Comparison of ENCODE assay signal across 15 cellular contexts in the genomic region with DNA sequence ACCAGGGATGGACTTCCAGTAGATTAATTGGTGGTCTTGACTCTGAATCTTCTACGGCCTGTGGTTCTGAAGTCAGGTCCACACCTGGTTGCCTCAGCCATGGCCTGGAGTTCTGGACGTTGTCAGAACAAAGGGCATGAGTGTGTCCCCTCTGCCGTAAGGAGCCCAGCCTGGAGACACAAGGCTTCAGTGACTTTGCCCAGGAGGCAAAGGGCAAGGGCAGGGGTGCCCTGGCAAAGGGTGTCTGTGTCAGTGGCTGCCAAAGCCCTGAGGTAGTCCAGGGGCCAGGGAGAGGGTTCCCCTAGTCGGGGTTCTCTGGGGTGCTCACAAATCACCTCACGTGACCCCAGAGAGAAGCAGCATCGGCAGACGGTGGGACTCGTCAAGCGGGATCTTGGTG.
DNase-seq lines count a peak whose midpoint lies in the region; ATAC-seq and TF ChIP-seq lines count a peak whose summit lies in the region.
"Had no signal": no experiment of that assay in that cellular context is flagged by ENCODE, and none has a peak within 500 bp of the region (broad histone marks: within the 10 kb centered on the region; RNA-seq: fewer than 3 reads in every experiment).

No MANE protein-coding gene starts in this region.

- H3K4me2 ChIP-seq in H9 (ENCODE audit: insufficient read depth, insufficient read length, low read length): no peak overlapping the region
- H3K4me2 ChIP-seq in Karpas-422 (ENCODE audit: low read depth, low read length, poor library complexity, severe bottlenecking): peak overlapping the region; percentile 69
- no peak overlapping the region for H3K4me2 ChIP-seq in mesenchymal stem cell (ENCODE audit: low read length, poor library complexity, severe bottlenecking)

- H3K27me3 ChIP-seq in H9 (ENCODE audit: insufficient read depth, low read length) (no peaks in the 10 kb centered on the region), Karpas-422 (ENCODE audit: low read length) (no peaks in the 10 kb centered on the region), mesenchymal stem cell (ENCODE audit: control insufficient read depth in 1 of 2, insufficient read depth in 1 of 2, low read length in 2 of 2) (peaks cover 11 to 18% of the 10 kb centered on the region in 2 experiments), upper lobe of right lung (no peaks in the 10 kb centered on the region)
- H3K27me3 ChIP-seq: BE2C had no signal

- H3K4me3 ChIP-seq in Karpas-422 (ENCODE audit: low read length) (no peak overlapping the region), mesenchymal stem cell (ENCODE audit: insufficient read depth in 1 of 2, low read depth in 1 of 2, low read length in 2 of 2) (no peak overlapping the region), upper lobe of right lung (no peak overlapping the region)
- H3K4me3 ChIP-seq: GM23248 had no signal

- H3K36me3 Mint-ChIP-seq in H9 (ENCODE audit: insufficient read depth in 1 of 3, low read depth in 3 of 3): peaks cover 0 to 13% (median 4%) of the 10 kb centered on the region in 3 experiments; a peak in 5 of 7 replicates
- H3K36me3 Mint-ChIP-seq: CD4-positive, alpha-beta memory T cell had no signal

- H3K4me3 Mint-ChIP-seq in H9: no peak overlapping the region
- H3K4me3 Mint-ChIP-seq: CD4-positive, alpha-beta memory T cell had no signal

- H3K4me1 ChIP-seq in H9 (ENCODE audit: insufficient read depth, low read length) (no peaks in the 10 kb centered on the region), Karpas-422 (ENCODE audit: low read length) (peaks cover 52% of the 10 kb centered on the region), mesenchymal stem cell (ENCODE audit: control insufficient read depth, insufficient read depth, low read depth, low read length) (no peaks in the 10 kb centered on the region), upper lobe of right lung (no peaks in the 10 kb centered on the region)
- H3K4me1 ChIP-seq: BE2C had no signal

- H3K27ac ChIP-seq in H9 (ENCODE audit: insufficient read length, low read depth, low read length): no peak overlapping the region
- no peak overlapping the region for H3K27ac ChIP-seq in Karpas-422 (ENCODE audit: low read length)
- H3K27ac ChIP-seq in mesenchymal stem cell (ENCODE audit: low read length, poor library complexity, severe bottlenecking): no peak overlapping the region
- no peak overlapping the region for H3K27ac ChIP-seq in upper lobe of right lung
- H3K27ac ChIP-seq: C4-2B, GM23248 had no signal

- TF ChIP-seq CTCF in H9 (conservative IDR thresholded peaks at IDR 0.05): no peak
- TF ChIP-seq CTCF in upper lobe of right lung (IDR thresholded peaks at IDR 0.05): no peak

- peak; percentile 13 for DNase-seq in H9
- no peak for DNase-seq in Karpas-422
- DNase-seq in mesenchymal stem cell: no peak
- DNase-seq in upper lobe of right lung: peak; percentile 37
- DNase-seq in AG08396 (ENCODE audit: low spot score): no peak
- no peak for DNase-seq in midbrain (lab: John Stamatoyannopoulos, UW)
- DNase-seq: BE2C; CD4-positive, alpha-beta memory T cell; COR-L47; DMS153; DMS79 treated with DMSO at 0.1 percent for 48 hours; EL; GM23248 had no signal

- H3K79me1 ChIP-seq in H9 (ENCODE audit: insufficient read depth, low read depth, low read length, poor library complexity, severe bottlenecking): no peaks in the 10 kb centered on the region
- H3K79me1 ChIP-seq in mesenchymal stem cell (replicated peaks; ENCODE audit: low read length, poor library complexity, severe bottlenecking): no peaks in the 10 kb centered on the region

- H3K4me1 Mint-ChIP-seq in H9: no peaks in the 10 kb centered on the region
- H3K4me1 Mint-ChIP-seq: CD4-positive, alpha-beta memory T cell had no signal

- H3K23ac ChIP-seq in H9 (ENCODE audit: insufficient read length, low read depth, low read length) (no peak overlapping the region), mesenchymal stem cell (ENCODE audit: low read length in 2 of 2) (no peak overlapping the region)

- H3K9me2 ChIP-seq in Karpas-422 (replicated peaks; ENCODE audit: insufficient read depth, low read length): no peaks in the 10 kb centered on the region

- no peak overlapping the region for H3K4ac ChIP-seq in H9 (ENCODE audit: low read depth, low read length)
- peak overlapping the region in 1 of 2 experiments; percentile 24 for H3K4ac ChIP-seq in mesenchymal stem cell (ENCODE audit: low read depth in 1 of 2, low read length in 2 of 2)

- H3K9ac ChIP-seq in H9 (ENCODE audit: extremely low read depth, insufficient read length, low read length) (no peak overlapping the region), Karpas-422 (ENCODE audit: low read length) (no peak overlapping the region), mesenchymal stem cell (ENCODE audit: low read length) (no peak overlapping the region)
- H3K9ac ChIP-seq: GM23248 had no signal

- no peak overlapping the region for H3K27ac Mint-ChIP-seq in H9
- H3K27ac Mint-ChIP-seq: CD4-positive, alpha-beta memory T cell had no signal

- H2AK5ac ChIP-seq in H9 (ENCODE audit: insufficient read length, low read length): no peak overlapping the region
- no peak overlapping the region for H2AK5ac ChIP-seq in mesenchymal stem cell (ENCODE audit: low read length, severe bottlenecking)

- H2AFZ ChIP-seq in H9 (ENCODE audit: low read length): no peak overlapping the region
- H2AFZ ChIP-seq in Karpas-422 (ENCODE audit: low read length): no peak overlapping the region
- no peak overlapping the region for H2AFZ ChIP-seq in mesenchymal stem cell (ENCODE audit: low read depth, low read length)
- H2AFZ ChIP-seq: GM23248 had no signal

- H3K9me3 Mint-ChIP-seq in H9: peaks cover 26 to 27% of the 10 kb centered on the region in 2 experiments

- H4K8ac ChIP-seq in H9 (replicated peaks; ENCODE audit: insufficient read length, low read depth, low read length) (no peak overlapping the region), mesenchymal stem cell (ENCODE audit: low read length) (peak overlapping the region; percentile 27)

- H2BK12ac ChIP-seq in H9 (ENCODE audit: insufficient read length, low read depth, low read length) (no peak overlapping the region), mesenchymal stem cell (ENCODE audit: low read length in 2 of 2) (no peak overlapping the region)

- H2BK120ac ChIP-seq in H9 (ENCODE audit: low read depth, low read length, poor library complexity, severe bottlenecking) (no peak overlapping the region), mesenchymal stem cell (ENCODE audit: low read depth, low read length) (no peak overlapping the region)

- intact Hi-C loops in upper lobe of right lung (cut with DNase I): no loop called here

- H3K27me3 Mint-ChIP-seq in H9 (ENCODE audit: low read depth): peaks cover 13% of the 10 kb centered on the region

- H4K91ac ChIP-seq in H9 (ENCODE audit: insufficient read length, low read depth, low read length): no peak overlapping the region
- no peak overlapping the region for H4K91ac ChIP-seq in mesenchymal stem cell (ENCODE audit: low read length)

- H3K56ac ChIP-seq in H9 (ENCODE audit: insufficient read length, low read depth, low read length): no peak overlapping the region

- H3K14ac ChIP-seq in H9 (ENCODE audit: insufficient read depth, low read length): peak overlapping the region; percentile 35; the same call in 1 of the 2 replicates
- H3K14ac ChIP-seq in mesenchymal stem cell (ENCODE audit: low read length in 2 of 2): no peak overlapping the region

- no peaks in the 10 kb centered on the region for H3K36me3 ChIP-seq in Karpas-422 (ENCODE audit: insufficient read depth, low read length)
- H3K36me3 ChIP-seq in mesenchymal stem cell (ENCODE audit: control insufficient read depth in 1 of 2, insufficient read depth in 2 of 2, low read depth in 1 of 2, low read length in 2 of 2): no peaks in the 10 kb centered on the region
- no peaks in the 10 kb centered on the region for H3K36me3 ChIP-seq in upper lobe of right lung
- H3K36me3 ChIP-seq: BE2C had no signal

- ATAC-seq in upper lobe of right lung (peak; percentile 10), GM21576 (IDR thresholded peaks at IDR 0.05; ENCODE audit: unreplicated experiment) (no peak)

- no peak overlapping the region for H2BK20ac ChIP-seq in H9 (ENCODE audit: low read depth, low read length, poor library complexity, severe bottlenecking)

- no peaks in the 10 kb centered on the region for H3K79me2 ChIP-seq in H9 (ENCODE audit: insufficient read depth, low read length)
- no peaks in the 10 kb centered on the region for H3K79me2 ChIP-seq in Karpas-422 (ENCODE audit: low read length)

- H4K20me1 ChIP-seq in H9 (ENCODE audit: control insufficient read depth, insufficient read depth, insufficient read length) (no peaks in the 10 kb centered on the region), Karpas-422 (ENCODE audit: insufficient read depth, low read depth, low read length) (no peaks in the 10 kb centered on the region)

- no peak overlapping the region for H4K5ac ChIP-seq in H9 (ENCODE audit: insufficient read length, low read depth, low read length)

- WGBS in H9 (ENCODE audit: extremely low coverage, insufficient read length, low lambda C conversion rate): no CpG with 5 or more reads among the region's 9 CpGs
- 92% methylated on average over 9 of the region's 9 CpGs for WGBS in mesenchymal stem cell

- H3T11ph ChIP-seq in H9 (ENCODE audit: low read length): no peak overlapping the region

- H2BK5ac ChIP-seq in H9 (ENCODE audit: insufficient read length, low read length) (no peak overlapping the region), mesenchymal stem cell (ENCODE audit: low read depth, low read length, poor library complexity, severe bottlenecking) (no peak overlapping the region)

- H3K9me3 ChIP-seq in H9 (ENCODE audit: control insufficient read depth, low read depth, low read length) (no peaks in the 10 kb centered on the region), Karpas-422 (ENCODE audit: low read length) (no peaks in the 10 kb centered on the region), mesenchymal stem cell (ENCODE audit: control insufficient read depth, low read length) (no peaks in the 10 kb centered on the region), upper lobe of right lung (no peaks in the 10 kb centered on the region)
- H3K9me3 ChIP-seq: BE2C had no signal

- no peak overlapping the region for H3K18ac ChIP-seq in H9 (ENCODE audit: insufficient read length, low read depth, low read length)
- H3K18ac ChIP-seq in mesenchymal stem cell (ENCODE audit: low read depth in 1 of 2, low read length in 2 of 2): peak overlapping the region in 1 of 2 experiments; percentile 18

- H3K23me2 ChIP-seq in H9 (ENCODE audit: insufficient read length, low read depth, low read length, poor library complexity, severe bottlenecking): no peaks in the 10 kb centered on the region

- H2BK15ac ChIP-seq in H9 (ENCODE audit: low read depth, low read length) (no peak overlapping the region), mesenchymal stem cell (ENCODE audit: low read depth, poor library complexity, severe bottlenecking) (no peak overlapping the region)

Comparison
In these comparisons a context has a peak if more than half of its experiments do, and no peak if none do; other contexts are left out.
1. DNase-seq: peak in H9 (single experiment) and upper lobe of right lung (single experiment); none in Karpas-422 (single experiment), mesenchymal stem cell (single experiment), AG08396 (single experiment) and midbrain (single experiment).